ENCODE assay signal across 20 cellular contexts in genomic region chr15:75125935-75126334, GRCh38.
DNase-seq lines count a peak whose midpoint lies in the region; ATAC-seq and TF ChIP-seq lines count a peak whose summit lies in the region.
"Had no signal": no experiment of that assay in that cellular context is flagged by ENCODE, and none has a peak within 500 bp of the region (broad histone marks: within the 10 kb centered on the region; RNA-seq: fewer than 3 reads in every experiment).

No MANE protein-coding gene starts in this region.

- H3K27ac ChIP-seq in OCI-LY3 (ENCODE audit: low read length): no peak overlapping the region
- H3K27ac ChIP-seq in left lung: peak overlapping the region in 1 of 2 donors; percentile 82
- peak overlapping the region; percentile 73 to 87 (median 79) for H3K27ac ChIP-seq in upper lobe of left lung
- H3K27ac ChIP-seq in uterus: no peak overlapping the region
- H3K27ac ChIP-seq: GM23248 had no signal

- H2AFZ ChIP-seq in OCI-LY3 (ENCODE audit: low read depth, low read length): no peak overlapping the region
- H2AFZ ChIP-seq: GM23248 had no signal

- no peak for TF ChIP-seq EP300 in upper lobe of left lung (IDR thresholded peaks at IDR 0.05)

- H3K27me3 ChIP-seq in OCI-LY3 (ENCODE audit: low read depth, low read length) (peaks cover 23% of the 10 kb centered on the region), left lung (no peaks in the 10 kb centered on the region), upper lobe of left lung (no peaks in the 10 kb centered on the region), uterus (no peaks in the 10 kb centered on the region)

- 0 out of 2 replicates have a peak, but pooled peaks have one; percentile 8 for TF ChIP-seq CTCF in OCI-LY3 (IDR thresholded peaks at IDR 0.05; ENCODE audit: low read depth, low read length)
- no peak for TF ChIP-seq CTCF in left lung (IDR thresholded peaks at IDR 0.05)
- TF ChIP-seq CTCF in upper lobe of left lung (IDR thresholded peaks at IDR 0.05): no peak
- TF ChIP-seq CTCF in uterus (IDR thresholded peaks at IDR 0.05): no peak

- DNase-seq in activated naive CD8-positive, alpha-beta T cell treated with anti-CD3 and anti-CD28 coated beads, Interleukin-2, amount 50 U/mL, for 24 hours: no peak
- no peak for DNase-seq in activated naive CD8-positive, alpha-beta T cell treated with anti-CD3 and anti-CD28 coated beads for 36 hours
- DNase-seq in left lung (peak in 1 of 2 donors; percentile 47), upper lobe of left lung (peak in 1 of 2 donors; percentile 51), uterus (no peak)
- DNase-seq in stimulated activated CD4-positive, alpha-beta T cell treated with anti-CD3 and anti-CD28 coated beads, Interleukin-2, amount 100 ng/mL, for 48 hours: no peak
- DNase-seq in activated T-cell treated with anti-CD3 and anti-CD28 coated beads, Interleukin-2, amount 50 U/mL, for 4 hours: no peak
- DNase-seq: 8988T; CD4-positive, alpha-beta T cell; GM23248; H7; NCI-H1105 treated with DMSO at 0.1 percent for 48 hours; NCI-H146; NCI-H2081; NCI-H2227 treated with DMSO at 0.1 percent for 48 hours; NCI-H510A; NCI-H69; SK-N-SH had no signal

- H3K4me3 ChIP-seq in OCI-LY3 (ENCODE audit: low read length) (no peak overlapping the region), left lung (no peak overlapping the region), upper lobe of left lung (no peak overlapping the region), uterus (no peak overlapping the region)
- H3K4me3 ChIP-seq: GM23248, K562 had no signal

- no peak for ATAC-seq in activated naive CD8-positive, alpha-beta T cell treated with anti-CD3 and anti-CD28 coated beads, Interleukin-2, amount 50 U/mL, for 24 hours
- ATAC-seq in left lung (peak; percentile 77), upper lobe of left lung (ENCODE audit: low FRiP score in 2 of 2) (peak in 1 of 2 donors; percentile 39)
- no peak for ATAC-seq in activated T-cell treated with anti-CD3 and anti-CD28 coated beads, Interleukin-2, amount 50 U/mL, for 4 hours

- H3K9ac ChIP-seq in OCI-LY3 (ENCODE audit: low read length): no peak overlapping the region
- H3K9ac ChIP-seq: GM23248, SK-N-SH had no signal

- H3K4me3 Mint-ChIP-seq in activated naive CD8-positive, alpha-beta T cell treated with anti-CD3 and anti-CD28 coated beads, Interleukin-2, amount 50 U/mL, for 24 hours: no peak overlapping the region
- H3K4me3 Mint-ChIP-seq in activated naive CD8-positive, alpha-beta T cell treated with anti-CD3 and anti-CD28 coated beads for 36 hours: no peak overlapping the region
- no peak overlapping the region for H3K4me3 Mint-ChIP-seq in activated T-cell treated with anti-CD3 and anti-CD28 coated beads, Interleukin-2, amount 50 U/mL, for 4 hours
- H3K4me3 Mint-ChIP-seq: CD4-positive, alpha-beta T cell had no signal

- H3K27me3 Mint-ChIP-seq in activated naive CD8-positive, alpha-beta T cell treated with anti-CD3 and anti-CD28 coated beads, Interleukin-2, amount 50 U/mL, for 24 hours: peaks cover 11% of the 10 kb centered on the region
- H3K27me3 Mint-ChIP-seq in activated naive CD8-positive, alpha-beta T cell treated with anti-CD3 and anti-CD28 coated beads for 36 hours: peaks cover 5% of the 10 kb centered on the region
- H3K27me3 Mint-ChIP-seq in activated T-cell treated with anti-CD3 and anti-CD28 coated beads, Interleukin-2, amount 50 U/mL, for 4 hours (ENCODE audit: low read depth): peaks cover 3% of the 10 kb centered on the region
- H3K27me3 Mint-ChIP-seq: CD4-positive, alpha-beta T cell had no signal

- H4K20me1 ChIP-seq in OCI-LY3 (ENCODE audit: insufficient read depth, low read length): no peaks in the 10 kb centered on the region

- H3K36me3 Mint-ChIP-seq in activated naive CD8-positive, alpha-beta T cell treated with anti-CD3 and anti-CD28 coated beads, Interleukin-2, amount 50 U/mL, for 24 hours (ENCODE audit: low read depth): no peaks in the 10 kb centered on the region
- H3K36me3 Mint-ChIP-seq in activated naive CD8-positive, alpha-beta T cell treated with anti-CD3 and anti-CD28 coated beads for 36 hours: no peaks in the 10 kb centered on the region
- H3K36me3 Mint-ChIP-seq in activated T-cell treated with anti-CD3 and anti-CD28 coated beads, Interleukin-2, amount 50 U/mL, for 4 hours (ENCODE audit: insufficient read depth): no peaks in the 10 kb centered on the region

- H3K36me3 ChIP-seq in OCI-LY3 (replicated peaks; ENCODE audit: low read depth, low read length) (no peaks in the 10 kb centered on the region), left lung (no peaks in the 10 kb centered on the region), upper lobe of left lung (no peaks in the 10 kb centered on the region), uterus (no peaks in the 10 kb centered on the region)

- H3K79me2 ChIP-seq in OCI-LY3 (ENCODE audit: low read length): no peaks in the 10 kb centered on the region

- intact Hi-C loops in left lung (cut with DNase I) (no loop called here), uterus (cut with DNase I; ENCODE audit: low total_unique reads) (no loop called here)

- no peak for TF ChIP-seq POLR2A in upper lobe of left lung (IDR thresholded peaks at IDR 0.05)
- TF ChIP-seq POLR2A in uterus (IDR thresholded peaks at IDR 0.05): no peak

- H3K27ac Mint-ChIP-seq in activated naive CD8-positive, alpha-beta T cell treated with anti-CD3 and anti-CD28 coated beads, Interleukin-2, amount 50 U/mL, for 24 hours: peak overlapping the region; percentile 53
- H3K27ac Mint-ChIP-seq in activated naive CD8-positive, alpha-beta T cell treated with anti-CD3 and anti-CD28 coated beads for 36 hours: no peak overlapping the region
- H3K27ac Mint-ChIP-seq: CD4-positive, alpha-beta T cell had no signal

- WGBS in upper lobe of left lung, 2 donors: 76 to 91% methylated on average over 4 of the region's 5 CpGs

- H3K4me1 ChIP-seq in OCI-LY3 (ENCODE audit: low read length) (peaks cover 30% of the 10 kb centered on the region), left lung (peaks cover 12 to 61% of the 10 kb centered on the region in 2 donors), upper lobe of left lung (peaks cover 29 to 38% (median 32%) of the 10 kb centered on the region in 4 donors), uterus (no peaks in the 10 kb centered on the region)

- peaks cover 26% of the 10 kb centered on the region for H3K4me1 Mint-ChIP-seq in activated naive CD8-positive, alpha-beta T cell treated with anti-CD3 and anti-CD28 coated beads, Interleukin-2, amount 50 U/mL, for 24 hours
- H3K4me1 Mint-ChIP-seq in activated naive CD8-positive, alpha-beta T cell treated with anti-CD3 and anti-CD28 coated beads for 36 hours: peaks cover 22% of the 10 kb centered on the region
- H3K4me1 Mint-ChIP-seq in activated T-cell treated with anti-CD3 and anti-CD28 coated beads, Interleukin-2, amount 50 U/mL, for 4 hours (ENCODE audit: low read depth): peaks cover 16% of the 10 kb centered on the region

- H3K9me3 ChIP-seq in OCI-LY3 (ENCODE audit: insufficient read depth, low read length) (no peaks in the 10 kb centered on the region), left lung (no peaks in the 10 kb centered on the region), upper lobe of left lung (no peaks in the 10 kb centered on the region), uterus (no peaks in the 10 kb centered on the region)
- H3K9me3 ChIP-seq: SK-N-SH had no signal

- H3K4me2 ChIP-seq in OCI-LY3 (ENCODE audit: low read length): no peak overlapping the region
- H3K4me2 ChIP-seq: SK-N-SH had no signal

- H3K9me3 Mint-ChIP-seq in activated naive CD8-positive, alpha-beta T cell treated with anti-CD3 and anti-CD28 coated beads, Interleukin-2, amount 50 U/mL, for 24 hours: no peaks in the 10 kb centered on the region
- peaks cover 3% of the 10 kb centered on the region for H3K9me3 Mint-ChIP-seq in activated naive CD8-positive, alpha-beta T cell treated with anti-CD3 and anti-CD28 coated beads for 36 hours
- H3K9me3 Mint-ChIP-seq in activated T-cell treated with anti-CD3 and anti-CD28 coated beads, Interleukin-2, amount 50 U/mL, for 4 hours: no peaks in the 10 kb centered on the region
- H3K9me3 Mint-ChIP-seq: CD4-positive, alpha-beta T cell had no signal

Comparison
In these comparisons a context has a peak if more than half of its experiments do, and no peak if none do; other contexts are left out.
1. H3K27ac ChIP-seq: peak in upper lobe of left lung (4 of 4); none in OCI-LY3 (single experiment) and uterus (0 of 2).